Comparison of ENCODE assay signal across 13 cellular contexts in the genomic region with DNA sequence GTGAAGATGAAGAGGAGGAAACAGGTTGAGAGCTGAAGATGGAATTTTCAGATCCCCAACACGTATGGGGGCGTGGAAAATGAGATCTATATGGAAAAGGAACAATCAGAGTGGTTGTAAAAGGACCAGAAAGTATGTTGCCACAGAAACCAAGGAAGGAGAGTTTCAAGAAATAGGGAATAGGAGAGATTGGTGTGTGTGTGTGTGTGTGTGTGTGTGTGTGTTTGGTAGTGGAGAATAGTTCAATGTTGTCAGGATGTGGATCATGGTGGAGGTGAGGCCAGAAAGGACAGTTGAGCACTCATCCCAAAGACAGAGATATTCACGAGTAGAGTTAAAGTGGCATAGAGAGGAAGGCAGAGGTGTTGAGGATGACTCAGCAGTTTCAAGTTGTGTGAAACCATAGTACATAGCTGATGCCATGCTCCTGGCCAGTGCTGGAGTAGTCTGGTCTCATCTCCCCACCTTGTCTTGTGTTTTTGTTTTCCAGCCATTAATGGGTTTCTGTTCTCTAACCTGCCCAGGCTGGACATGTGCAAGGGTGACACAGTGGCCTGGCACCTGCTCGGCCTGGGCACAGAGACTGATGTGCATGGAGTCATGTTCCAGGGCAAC. TPM values are rescaled to one million over a fixed set of nuclear protein-coding genes. Genes with fewer than 3 reads are reported as not detected.
A peak's percentile ranks its signal among the peaks of the same experiment; 100 is the strongest.
DNase-seq lines count a peak whose midpoint lies in the region; ATAC-seq lines count a peak whose summit lies in the region.
"Had no signal": no experiment of that assay in that cellular context is flagged by ENCODE, and none has a peak within 500 bp of the region (broad histone marks: within the 10 kb centered on the region; RNA-seq: fewer than 3 reads in every experiment).

No MANE protein-coding gene starts in this region.

- no peak overlapping the region for H3K4me3 ChIP-seq in mucosa of rectum (ENCODE audit: low read length in 2 of 2)
- H3K4me3 ChIP-seq: SJSA1 had no signal

- H3K36me3 ChIP-seq in mucosa of rectum (ENCODE audit: control insufficient read depth in 2 of 2, insufficient read depth in 2 of 2, low read length in 2 of 2): peaks cover 19 to 28% of the 10 kb centered on the region in 2 donors
- H3K36me3 ChIP-seq: SJSA1 had no signal

- H3K27me3 ChIP-seq in mucosa of rectum (ENCODE audit: control insufficient read depth in 2 of 2, insufficient read depth in 2 of 2, low read length in 2 of 2): no peaks in the 10 kb centered on the region
- H3K27me3 ChIP-seq: SJSA1 had no signal

- no peak overlapping the region for H3K9ac ChIP-seq in mucosa of rectum (ENCODE audit: low read depth in 1 of 2, low read length in 2 of 2)

- DNase-seq in DMS53 (lab: John Stamatoyannopoulos, UW) (peak; percentile 3), DMS53 treated with DMSO at 0.1 percent for 48 hours (lab: John Stamatoyannopoulos, UW; ENCODE audit: unreplicated experiment) (no peak), cerebellum (ENCODE audit: low spot score) (no peak)
- DNase-seq: activated CD4-positive, alpha-beta T cell treated with anti-CD3 and anti-CD28 coated beads for 1 hour; effector CD8-positive, alpha-beta T cell; Karpas-422 had no signal

- peak overlapping the region; percentile 53 to 61 for H3K27ac ChIP-seq in mucosa of rectum (ENCODE audit: low read depth in 2 of 2, low read length in 2 of 2)
- H3K27ac ChIP-seq: 22Rv1, SJSA1 had no signal

- ATAC-seq in GM21529 (IDR thresholded peaks at IDR 0.05; ENCODE audit: unreplicated experiment): peak; percentile 75
- peak; percentile 88 for ATAC-seq in HG03378 (IDR thresholded peaks at IDR 0.05; ENCODE audit: unreplicated experiment)
- ATAC-seq in HG03460 (IDR thresholded peaks at IDR 0.05; ENCODE audit: unreplicated experiment): no peak
- no peak for ATAC-seq in esophagus mucosa

- H3K4me1 ChIP-seq in mucosa of rectum (ENCODE audit: control insufficient read depth in 2 of 2, insufficient read depth in 2 of 2, low read length in 2 of 2): peaks cover 9 to 33% of the 10 kb centered on the region in 2 donors
- H3K4me1 ChIP-seq: SJSA1 had no signal

- no peaks in the 10 kb centered on the region for H3K9me3 ChIP-seq in mucosa of rectum (ENCODE audit: control insufficient read depth in 2 of 2, low read length in 2 of 2)
- H3K9me3 ChIP-seq: SJSA1 had no signal

RNA-seq across cellular contexts. Expression of gene HEPH, which starts 36.1 kb away (rescaled TPM):
- total RNA-seq in cerebellum (25.8 TPM), esophagus mucosa (2.9 TPM)

Comparison
In these comparisons a context has a peak if more than half of its experiments do, and no peak if none do; other contexts are left out.
1. ATAC-seq: peak in GM21529 (single experiment) and HG03378 (single experiment); none in HG03460 (single experiment) and esophagus mucosa (single experiment).